ENCODE assay signal across 10 cellular contexts in the genomic region with DNA sequence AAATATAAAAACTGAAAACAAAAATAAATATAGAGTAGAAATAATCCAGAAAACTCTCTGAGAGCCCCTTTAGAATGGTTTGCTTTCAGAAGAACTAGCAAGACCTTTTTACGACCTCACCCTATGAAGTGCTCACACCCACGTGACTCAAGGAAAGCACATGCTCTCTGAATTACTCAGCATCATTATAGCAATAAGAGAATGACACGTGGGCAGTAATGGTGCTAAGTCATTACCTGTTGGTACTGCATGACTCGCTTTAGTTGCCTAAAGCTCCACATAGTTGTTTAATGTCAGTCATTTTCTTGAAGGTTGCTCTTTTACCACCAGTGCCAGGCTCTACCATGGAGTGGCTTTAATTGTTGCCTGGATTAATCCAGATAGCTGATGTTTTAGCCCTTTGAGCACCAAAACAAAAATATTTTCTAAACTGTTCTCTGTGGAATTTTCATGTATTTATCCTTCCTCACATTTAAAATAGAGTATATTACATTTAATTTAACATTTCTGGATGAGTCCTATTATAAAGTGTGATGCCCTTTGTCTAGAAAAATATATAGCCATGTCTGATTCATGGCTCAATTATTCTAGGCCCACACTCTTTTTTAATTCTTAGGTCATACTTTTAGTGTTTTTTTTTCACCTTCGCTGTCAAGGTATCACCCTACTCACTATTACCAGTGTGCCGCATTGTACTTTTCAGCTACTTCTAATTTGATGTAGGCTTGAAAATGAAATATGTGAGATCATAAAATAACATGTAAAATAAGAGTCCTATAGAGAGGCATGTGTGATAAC. TPM values are rescaled to one million over a fixed set of nuclear protein-coding genes. Genes with fewer than 3 reads are reported as not detected.
A peak's percentile ranks its signal among the peaks of the same experiment; 100 is the strongest.
DNase-seq lines count a peak whose midpoint lies in the region; ATAC-seq, FAIRE-seq and TF ChIP-seq lines count a peak whose summit lies in the region.
"Had no signal": no experiment of that assay in that cellular context is flagged by ENCODE, and none has a peak within 500 bp of the region (broad histone marks: within the 10 kb centered on the region; RNA-seq: fewer than 3 reads in every experiment).

No MANE protein-coding gene starts in this region.

- no peak overlapping the region for H3K27ac Mint-ChIP-seq in progenitor cell of endocrine pancreas
- H3K27ac Mint-ChIP-seq: activated naive CD4-positive, alpha-beta T cell treated with anti-CD3 and anti-CD28 coated beads, Interleukin-2, amount 50 U/mL, for 24 hours had no signal

- H3K4me2 ChIP-seq in A549: peak overlapping the region; percentile 8; the same call in 2 of the 3 replicates
- H3K4me2 ChIP-seq: KMS-11 had no signal

- no peaks in the 10 kb centered on the region for H3K4me1 Mint-ChIP-seq in progenitor cell of endocrine pancreas (ENCODE audit: low read depth)
- H3K4me1 Mint-ChIP-seq: activated naive CD4-positive, alpha-beta T cell treated with anti-CD3 and anti-CD28 coated beads, Interleukin-2, amount 50 U/mL, for 24 hours had no signal

- no peak for TF ChIP-seq CTCF in A549 (IDR thresholded peaks at IDR 0.05)
- no peak for TF ChIP-seq CTCF in progenitor cell of endocrine pancreas (IDR thresholded peaks at IDR 0.05; ENCODE audit: unreplicated experiment)

- H3K9me3 ChIP-seq in A549: no peaks in the 10 kb centered on the region

- no peaks in the 10 kb centered on the region for H3K36me3 Mint-ChIP-seq in progenitor cell of endocrine pancreas (ENCODE audit: insufficient read depth)
- H3K36me3 Mint-ChIP-seq: activated naive CD4-positive, alpha-beta T cell treated with anti-CD3 and anti-CD28 coated beads, Interleukin-2, amount 50 U/mL, for 24 hours had no signal

- H3K27me3 Mint-ChIP-seq in progenitor cell of endocrine pancreas: no peaks in the 10 kb centered on the region

- TF ChIP-seq RAD21 in A549 (conservative IDR thresholded peaks at IDR 0.05 in 1 of 2, IDR thresholded peaks at IDR 0.05 in 1 of 2): no peak

- DNase-seq in A549 (ENCODE audit: low read depth in 1 of 2, low spot score in 1 of 2) (peak; percentile 6 to 56), GM04504 (ENCODE audit: low read depth) (peak; percentile 58), RCC 7860 (ENCODE audit: low spot score) (peak; percentile 94), hepatic stellate cell (ENCODE audit: low spot score) (peak; percentile 36), progenitor cell of endocrine pancreas (ENCODE audit: low spot score, unreplicated experiment) (no peak), cerebellum (ENCODE audit: low spot score) (no peak)

- peak overlapping the region in 1 of 2 experiments; percentile 57; a peak in 2 of 6 replicates for H3K27ac ChIP-seq in A549
- H3K27ac ChIP-seq: KMS-11 had no signal

- CTCF ChIA-PET in A549 (lab: Yijun Ruan, JAX): interaction anchor here (1.0 to 6.3 kb wide), 3 partner anchors 10 to 101 kb away, joined by 3 to 46 read pairs (median 4); a partner anchor contains a TSS

- H3K4me1 ChIP-seq in A549: peaks cover 12% of the 10 kb centered on the region; the same call in 2 of the 3 replicates

- ATAC-seq in A549 (peak; percentile 50 to 51; a peak in 3 of 6 replicates), GM21360 (IDR thresholded peaks at IDR 0.05; ENCODE audit: unreplicated experiment) (no peak), HG03108 (IDR thresholded peaks at IDR 0.05; ENCODE audit: unreplicated experiment) (no peak)

- WGBS in A549 (ENCODE audit: missing lambda C conversion rate): 49% methylated on average over 6 of the region's 6 CpGs

- POLR2A ChIA-PET in A549 (lab: Yijun Ruan, JAX): no interaction called here

- no peak for TF ChIP-seq EP300 in A549 (IDR thresholded peaks at IDR 0.05)

- no peak overlapping the region for H3K4me3 Mint-ChIP-seq in progenitor cell of endocrine pancreas (ENCODE audit: low read depth)
- H3K4me3 Mint-ChIP-seq: activated naive CD4-positive, alpha-beta T cell treated with anti-CD3 and anti-CD28 coated beads, Interleukin-2, amount 50 U/mL, for 24 hours had no signal

- H3K9me3 Mint-ChIP-seq in progenitor cell of endocrine pancreas (ENCODE audit: low read depth): peaks cover 4% of the 10 kb centered on the region
- H3K9me3 Mint-ChIP-seq: activated naive CD4-positive, alpha-beta T cell treated with anti-CD3 and anti-CD28 coated beads, Interleukin-2, amount 50 U/mL, for 24 hours had no signal

- no peak overlapping the region for H3K4me3 ChIP-seq in A549

- TF ChIP-seq POLR2A in A549 (IDR thresholded peaks at IDR 0.05; ENCODE audit: low read length): no peak

- FAIRE-seq in A549 (lab: Jason Lieb, UNC): no peak
- peak; percentile 78 for FAIRE-seq in RCC 7860 (lab: Jason Lieb, UNC)

TF ChIP-seq in A549, 52 proteins besides CTCF, POLR2A, EP300 and RAD21:
- TF ChIP-seq ZNF302 (CRISPR knock-in tag; IDR thresholded peaks at IDR 0.05) (no peak), MAFK (IDR thresholded peaks at IDR 0.05; ENCODE audit: partially characterized antibody) (peak; percentile 5)
- TF ChIP-seq, protein P1, sequence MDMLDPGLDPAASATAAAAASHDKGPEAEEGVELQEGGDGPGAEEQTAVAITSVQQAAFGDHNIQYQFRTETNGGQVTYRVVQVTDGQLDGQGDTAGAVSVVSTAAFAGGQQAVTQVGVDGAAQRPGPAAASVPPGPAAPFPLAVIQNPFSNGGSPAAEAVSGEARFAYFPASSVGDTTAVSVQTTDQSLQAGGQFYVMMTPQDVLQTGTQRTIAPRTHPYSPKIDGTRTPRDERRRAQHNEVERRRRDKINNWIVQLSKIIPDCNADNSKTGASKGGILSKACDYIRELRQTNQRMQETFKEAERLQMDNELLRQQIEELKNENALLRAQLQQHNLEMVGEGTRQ (IDR thresholded peaks at IDR 0.05): peak; percentile 89
- TF ChIP-seq, protein P2, sequence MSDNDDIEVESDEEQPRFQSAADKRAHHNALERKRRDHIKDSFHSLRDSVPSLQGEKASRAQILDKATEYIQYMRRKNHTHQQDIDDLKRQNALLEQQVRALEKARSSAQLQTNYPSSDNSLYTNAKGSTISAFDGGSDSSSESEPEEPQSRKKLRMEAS (IDR thresholded peaks at IDR 0.05): peak; percentile 39; the same call in 1 of the 2 replicates

RNA-seq across cellular contexts. Expression of a gene that starts 56.8 kb away (rescaled TPM):
- polyA plus RNA-seq in A549 (2011; rRNA removed) (5.4 and 5.9 TPM in 2 replicates), A549 (2017; fragmentation: RNase III; extraction: RNeasy Plus Mini Kit Qiagen cat#74134 plus additional on column Dnase treatment) (6.1 to 8.3 TPM (median 6.5 TPM) in 3 replicates)
- polyA plus RNA-seq in A549 (2012; cell fraction: cytosol; rRNA removed): 5.2 and 6.4 TPM in 2 replicates
- 7.9 and 8.9 TPM in 2 replicates for polyA plus RNA-seq in A549 (2012; cell fraction: nucleus; rRNA removed)
- 10.4 and 11.6 TPM in 2 replicates for polyA minus RNA-seq in A549 (2011; rRNA and poly(A)+ RNA removed)
- total RNA-seq in progenitor cell of endocrine pancreas (1.7 TPM in 2 replicates), cerebellum (8.3 TPM)

Comparison
In these comparisons a context has a peak if more than half of its experiments do, and no peak if none do; other contexts are left out.
1. ATAC-seq: peak in A549 (2 of 2); none in GM21360 (single experiment) and HG03108 (single experiment).
2. DNase-seq: peak in A549 (2 of 2), GM04504 (single experiment), RCC 7860 (single experiment) and hepatic stellate cell (single experiment); none in progenitor cell of endocrine pancreas (single experiment) and cerebellum (single experiment).